13 cellular contexts compared by ENCODE assay signal in genomic region chr2:233355916-233356315, GRCh38. TPM values are rescaled to one million over a fixed set of nuclear protein-coding genes. Genes with fewer than 3 reads are reported as not detected.
A peak's percentile ranks its signal among the peaks of the same experiment; 100 is the strongest.
DNase-seq lines count a peak whose midpoint lies in the region; ATAC-seq, FAIRE-seq and TF ChIP-seq lines count a peak whose summit lies in the region.
"Had no signal": no experiment of that assay in that cellular context is flagged by ENCODE, and none has a peak within 500 bp of the region (broad histone marks: within the 10 kb centered on the region; RNA-seq: fewer than 3 reads in every experiment).

No MANE protein-coding gene starts in this region.

- in situ Hi-C loops in HepG2 (cut with HindIII; ENCODE audit: extremely low pct_ligation_motif_present, low pct_unique_long_range_greater_than_20kb), result no loop called here

- no peaks in the 10 kb centered on the region for H3K27me3 Mint-ChIP-seq in activated CD8-positive, alpha-beta T cell treated with anti-CD3 and anti-CD28 coated beads, Interleukin-2, amount 10 ng/mL, durations not matched to agents 7 days and 5 days (ENCODE audit: low read depth)

- H3K4me3 ChIP-seq in HepG2 (replicated peaks in 1 of 3; ENCODE audit: insufficient read depth in 1 of 3, low read depth in 2 of 3, low read length in 3 of 3), result peak overlapping the region; percentile 75 to 94 (median 91); a peak in 4 of 6 replicates
- H3K4me3 ChIP-seq in right lobe of liver, result no peak overlapping the region
- H3K4me3 ChIP-seq in mononuclear cell (ENCODE audit: low read length), result peak overlapping the region; percentile 84
- H3K4me3 ChIP-seq in upper lobe of left lung, result peak overlapping the region in 3 of 4 donors; percentile 80 to 86 (median 84)

- DNase-seq in HepG2 (ENCODE audit: low spot score), result no peak
- no peak for DNase-seq in right lobe of liver
- DNase-seq in activated CD8-positive, alpha-beta T cell treated with anti-CD3 and anti-CD28 coated beads, Interleukin-2, amount 10 ng/mL, durations not matched to agents 7 days and 5 days, result no peak
- DNase-seq in upper lobe of left lung, result no peak
- no peak for DNase-seq in NOMO-1 (lab: John Stamatoyannopoulos, UW; ENCODE audit: unreplicated experiment in 2 of 2)
- DNase-seq in C1 segment of cervical spinal cord (lab: John Stamatoyannopoulos, UW), result no peak
- no peak for DNase-seq in medulla oblongata (ENCODE audit: extremely low spot score)
- DNase-seq: central memory CD4-positive, alpha-beta T cell; Kasumi-1 had no signal

- H3K9me3 ChIP-seq in HepG2 (ENCODE audit: low read length) (no peaks in the 10 kb centered on the region), right lobe of liver (no peaks in the 10 kb centered on the region), mononuclear cell (ENCODE audit: low read depth, low read length) (no peaks in the 10 kb centered on the region), upper lobe of left lung (no peaks in the 10 kb centered on the region)

- no peak for TF ChIP-seq RAD21 in HepG2 (CRISPR knock-in tag; IDR thresholded peaks at IDR 0.05)

- TF ChIP-seq EP300 in HepG2 (IDR thresholded peaks at IDR 0.05; ENCODE audit: low read depth in 2 of 2, low read length in 2 of 2), result no peak
- no peak for TF ChIP-seq EP300 in HepG2 (CRISPR knock-in tag; IDR thresholded peaks at IDR 0.05; ENCODE audit: borderline replicate concordance)
- no peak for TF ChIP-seq EP300 in upper lobe of left lung (IDR thresholded peaks at IDR 0.05)

- H3K4me2 ChIP-seq in HepG2 (ENCODE audit: low read depth, low read length), result peak overlapping the region; percentile 95

- H3K27me3 ChIP-seq in HepG2 (ENCODE audit: control insufficient read depth in 1 of 2, insufficient read depth in 2 of 2, low read length in 2 of 2) (no peaks in the 10 kb centered on the region; a peak in 1 of 5 replicates), right lobe of liver (no peaks in the 10 kb centered on the region), mononuclear cell (ENCODE audit: insufficient read depth, low read length) (no peaks in the 10 kb centered on the region), upper lobe of left lung (no peaks in the 10 kb centered on the region)

- H4K20me1 ChIP-seq in HepG2 (ENCODE audit: insufficient read depth, low read length), result peaks cover 16% of the 10 kb centered on the region

- BruUV-seq in HepG2 (replicated peaks; lab: Mats Ljungman, UMichigan), result TSS peak; percentile 61

- no peak for ATAC-seq in HepG2
- ATAC-seq in right lobe of liver, result no peak
- ATAC-seq in activated CD8-positive, alpha-beta T cell treated with anti-CD3 and anti-CD28 coated beads, Interleukin-2, amount 10 ng/mL, durations not matched to agents 7 days and 5 days, result no peak
- no peak for ATAC-seq in upper lobe of left lung (ENCODE audit: low FRiP score in 2 of 2)

- no peak for TF ChIP-seq POLR2A in HepG2 (IDR thresholded peaks at IDR 0.05; ENCODE audit: insufficient read depth in 1 of 2, low read depth in 2 of 2, low read length in 2 of 2)
- TF ChIP-seq POLR2A in right lobe of liver (IDR thresholded peaks at IDR 0.05), result no peak
- TF ChIP-seq POLR2A in upper lobe of left lung (IDR thresholded peaks at IDR 0.05), result no peak

- peak overlapping the region; percentile 62 for H3K27ac Mint-ChIP-seq in activated CD8-positive, alpha-beta T cell treated with anti-CD3 and anti-CD28 coated beads, Interleukin-2, amount 10 ng/mL, durations not matched to agents 7 days and 5 days

- TF ChIP-seq CTCF in HepG2 (CRISPR knock-in tag; IDR thresholded peaks at IDR 0.05) (no peak), right lobe of liver (IDR thresholded peaks at IDR 0.05) (no peak), upper lobe of left lung (IDR thresholded peaks at IDR 0.05) (no peak)

- H3K79me2 ChIP-seq in HepG2 (ENCODE audit: insufficient read depth, low read length), result peaks cover 58% of the 10 kb centered on the region

- peak overlapping the region; percentile 85 for H3K4me3 Mint-ChIP-seq in activated CD8-positive, alpha-beta T cell treated with anti-CD3 and anti-CD28 coated beads, Interleukin-2, amount 10 ng/mL, durations not matched to agents 7 days and 5 days

- H3K9me3 Mint-ChIP-seq in activated CD8-positive, alpha-beta T cell treated with anti-CD3 and anti-CD28 coated beads, Interleukin-2, amount 10 ng/mL, durations not matched to agents 7 days and 5 days (ENCODE audit: insufficient read depth), result no peaks in the 10 kb centered on the region

- POLR2A ChIA-PET in HepG2 (lab: Yijun Ruan, JAX), result interaction anchor here (1.1 kb wide), 1 partner anchor 22 kb away, joined by 4 read pairs; no protein-coding TSS in a partner anchor
- POLR2A ChIA-PET in activated CD8-positive, alpha-beta T cell treated with anti-CD3 and anti-CD28 coated beads, Interleukin-2, amount 10 ng/mL, durations not matched to agents 7 days and 5 days (lab: Charles Lee), result interaction anchor here (0.6 to 2.9 kb wide), 4 partner anchors 26 to 499 kb away, joined by 3 to 9 read pairs (median 4); partner anchors contain the start of gene HJURP

- no peak for FAIRE-seq in HepG2 (lab: Jason Lieb, UNC)
- FAIRE-seq: D721Med had no signal

- peaks cover 52% of the 10 kb centered on the region for H3K36me3 Mint-ChIP-seq in activated CD8-positive, alpha-beta T cell treated with anti-CD3 and anti-CD28 coated beads, Interleukin-2, amount 10 ng/mL, durations not matched to agents 7 days and 5 days (ENCODE audit: low read depth)

- intact Hi-C loops in HepG2 (cut with micrococcal nuclease; ENCODE audit: unreplicated experiment) (loop anchor here (10.0 kb wide), 2 partner anchors 89 to 101 kb away; partner anchors contain the start of gene ATG16L1), right lobe of liver (cut with DNase I) (no loop called here)

- WGBS in HepG2 (ENCODE audit: low lambda C conversion rate), result 91% methylated on average over 10 of the region's 10 CpGs
- 87% methylated on average over 10 of the region's 10 CpGs for WGBS in right lobe of liver (ENCODE audit: insufficient coverage, low coverage, low lambda C conversion rate, missing lambda C conversion rate)
- WGBS in upper lobe of left lung, 2 donors, result 87 to 92% methylated on average over 10 of the region's 10 CpGs

- H3K36me3 ChIP-seq in HepG2 (replicated peaks in 1 of 2; ENCODE audit: control insufficient read depth in 1 of 2, insufficient read depth in 2 of 2, low read length in 2 of 2), result peaks cover 0 to 5% of the 10 kb centered on the region in 2 experiments; a peak in 2 of 5 replicates
- no peaks in the 10 kb centered on the region for H3K36me3 ChIP-seq in right lobe of liver
- H3K36me3 ChIP-seq in upper lobe of left lung, result no peaks in the 10 kb centered on the region

- no peak overlapping the region for H3K27ac ChIP-seq in HepG2 (ENCODE audit: extremely low read length, insufficient read depth, low read length)
- H3K27ac ChIP-seq in right lobe of liver, result no peak overlapping the region
- peak overlapping the region in 1 of 4 donors; percentile 77 for H3K27ac ChIP-seq in upper lobe of left lung

- peak overlapping the region; percentile 68; the same call in 1 of the 2 replicates for H3K9ac ChIP-seq in HepG2 (ENCODE audit: insufficient read depth, low read depth, low read length)

- peaks cover 74% of the 10 kb centered on the region for H3K4me1 ChIP-seq in HepG2 (ENCODE audit: insufficient read depth, low read length)
- H3K4me1 ChIP-seq in right lobe of liver, result peaks cover 0 to 14% (median 8%) of the 10 kb centered on the region in 4 donors
- peaks cover 89% of the 10 kb centered on the region for H3K4me1 ChIP-seq in mononuclear cell (ENCODE audit: insufficient read depth, low read length)
- H3K4me1 ChIP-seq in upper lobe of left lung, result peaks cover 22 to 48% (median 33%) of the 10 kb centered on the region in 4 donors

- H3K4me1 Mint-ChIP-seq in activated CD8-positive, alpha-beta T cell treated with anti-CD3 and anti-CD28 coated beads, Interleukin-2, amount 10 ng/mL, durations not matched to agents 7 days and 5 days (ENCODE audit: low read depth), result peaks cover 77% of the 10 kb centered on the region

- CTCF ChIA-PET in HepG2 (lab: Yijun Ruan, JAX; ENCODE audit: low intra/inter-chr PET ratio, low total read pairs), result no interaction called here
- CTCF ChIA-PET in activated CD8-positive, alpha-beta T cell treated with anti-CD3 and anti-CD28 coated beads, Interleukin-2, amount 10 ng/mL, durations not matched to agents 7 days and 5 days (lab: Charles Lee), result interaction anchor here (1.0 to 3.6 kb wide), 7 partner anchors 11 to 88 kb away, joined by 3 to 16 read pairs (median 10); no protein-coding TSS in a partner anchor

- no peak overlapping the region for H2AFZ ChIP-seq in HepG2 (ENCODE audit: low read length)

RNA-seq across cellular contexts. Expression of gene DGKD, which starts 1.6 kb away (rescaled TPM):
- total RNA-seq in HepG2 (2016; rRNA removed; fragmentation: Illumina TruSeq; extraction: Trizol), result 20.6 and 24.5 TPM in 2 replicates
- 14.8 and 17.4 TPM in 2 replicates for total RNA-seq in HepG2 (2016; cell fraction: cytosol; rRNA removed; fragmentation: Illumina TruSeq; extraction: Trizol; ENCODE audit: low read depth)
- 16.3 and 24.8 TPM in 2 replicates for total RNA-seq in HepG2 (2016; cell fraction: insoluble cytoplasmic fraction; rRNA removed; fragmentation: Illumina TruSeq; extraction: Trizol)
- 17.6 and 18.2 TPM in 2 replicates for total RNA-seq in HepG2 (2016; cell fraction: membrane; rRNA removed; fragmentation: Illumina TruSeq; extraction: Trizol)
- 42.7 and 44.6 TPM in 2 replicates for total RNA-seq in HepG2 (2016; cell fraction: nucleus; rRNA removed; fragmentation: Illumina TruSeq; extraction: Trizol)
- 33.2 and 40.3 TPM in 2 replicates for polyA plus RNA-seq in HepG2 (2011; rRNA removed)
- 13.1 and 13.6 TPM in 2 replicates for polyA plus RNA-seq in HepG2 (2011; cell fraction: cytosol; rRNA removed)
- polyA plus RNA-seq in HepG2 (2011; cell fraction: nucleus; rRNA removed), result 303 and 327 TPM in 2 replicates
- polyA plus RNA-seq in HepG2 (2012), result 46.9 and 49.5 TPM in 2 replicates
- polyA plus RNA-seq in HepG2 (2016; cell fraction: cytosol; fragmentation: Illumina TruSeq; extraction: Trizol; ENCODE audit: low read depth), result 5.9 and 7.2 TPM in 2 replicates
- polyA plus RNA-seq in HepG2 (2016; cell fraction: insoluble cytoplasmic fraction; fragmentation: Illumina TruSeq; extraction: Trizol; ENCODE audit: low read depth), result 8.2 and 10.8 TPM in 2 replicates
- polyA plus RNA-seq in HepG2 (2016; cell fraction: membrane; fragmentation: Illumina TruSeq; extraction: Trizol; ENCODE audit: low read depth), result 5.2 and 5.9 TPM in 2 replicates
- 119 and 132 TPM in 2 replicates for polyA plus RNA-seq in HepG2 (2016; cell fraction: nucleus; fragmentation: Illumina TruSeq; extraction: Trizol; ENCODE audit: insufficient read depth, low read depth)
- 44.8 and 91.4 TPM in 2 replicates for polyA minus RNA-seq in HepG2 (2011; rRNA and poly(A)+ RNA removed; ENCODE audit: low replicate concordance)
- 13.3 and 16.4 TPM in 2 replicates for polyA minus RNA-seq in HepG2 (2011; cell fraction: cytosol; rRNA and poly(A)+ RNA removed)
- 54.7 and 79.4 TPM in 2 replicates for polyA minus RNA-seq in HepG2 (2011; cell fraction: nucleus; rRNA and poly(A)+ RNA removed)
- 10 to 100 TPM in 4 of 6 experiments, 1 to 10 TPM in 2; 6.5 to 16.6 (median 14.2) TPM for total RNA-seq in right lobe of liver
- total RNA-seq in activated CD8-positive, alpha-beta T cell treated with anti-CD3 and anti-CD28 coated beads, Interleukin-2, amount 10 ng/mL, durations not matched to agents 7 days and 5 days, result 10 to 100 TPM; 92.1 to 94.2 TPM
- total RNA-seq in mononuclear cell, result 71.8 TPM
- 100 to 1,000 TPM in 2 of 6 donors, 10 to 100 TPM in 4; 50.0 to 141 (median 75.6) TPM for total RNA-seq in upper lobe of left lung

RNA-seq across cellular contexts. Expression of gene SAG, which starts 48.3 kb away (rescaled TPM):
- not detected in 2 replicates for total RNA-seq in HepG2 (2016; rRNA removed; fragmentation: Illumina TruSeq; extraction: Trizol)
- total RNA-seq in HepG2 (2016; cell fraction: cytosol; rRNA removed; fragmentation: Illumina TruSeq; extraction: Trizol; ENCODE audit: low read depth), result not detected in 2 replicates
- total RNA-seq in HepG2 (2016; cell fraction: insoluble cytoplasmic fraction; rRNA removed; fragmentation: Illumina TruSeq; extraction: Trizol), result not detected in 2 replicates
- not detected in 2 replicates for total RNA-seq in HepG2 (2016; cell fraction: membrane; rRNA removed; fragmentation: Illumina TruSeq; extraction: Trizol)
- total RNA-seq in HepG2 (2016; cell fraction: nucleus; rRNA removed; fragmentation: Illumina TruSeq; extraction: Trizol), result not detected in 2 replicates
- polyA plus RNA-seq in HepG2 (2011; rRNA removed), result not detected in 2 replicates
- not detected in 2 replicates for polyA plus RNA-seq in HepG2 (2011; cell fraction: cytosol; rRNA removed)
- polyA plus RNA-seq in HepG2 (2011; cell fraction: nucleus; rRNA removed), result 0.31 TPM in 1 of 2 replicates, not detected in the other
- polyA plus RNA-seq in HepG2 (2012), result not detected in 2 replicates
- polyA plus RNA-seq in HepG2 (2016; cell fraction: cytosol; fragmentation: Illumina TruSeq; extraction: Trizol; ENCODE audit: low read depth), result not detected in 2 replicates
- not detected in 2 replicates for polyA plus RNA-seq in HepG2 (2016; cell fraction: insoluble cytoplasmic fraction; fragmentation: Illumina TruSeq; extraction: Trizol; ENCODE audit: low read depth)
- not detected in 2 replicates for polyA plus RNA-seq in HepG2 (2016; cell fraction: membrane; fragmentation: Illumina TruSeq; extraction: Trizol; ENCODE audit: low read depth)
- polyA plus RNA-seq in HepG2 (2016; cell fraction: nucleus; fragmentation: Illumina TruSeq; extraction: Trizol; ENCODE audit: insufficient read depth, low read depth), result not detected in 2 replicates
- polyA minus RNA-seq in HepG2 (2011; rRNA and poly(A)+ RNA removed; ENCODE audit: low replicate concordance), result not detected in 2 replicates
- not detected in 2 replicates for polyA minus RNA-seq in HepG2 (2011; cell fraction: cytosol; rRNA and poly(A)+ RNA removed)
- not detected in 2 replicates for polyA minus RNA-seq in HepG2 (2011; cell fraction: nucleus; rRNA and poly(A)+ RNA removed)
- total RNA-seq in right lobe of liver, result not detected
- under 1 TPM in 1 of 2 experiments, not detected in 1; 0.05 TPM for total RNA-seq in activated CD8-positive, alpha-beta T cell treated with anti-CD3 and anti-CD28 coated beads, Interleukin-2, amount 10 ng/mL, durations not matched to agents 7 days and 5 days
- total RNA-seq in mononuclear cell, result 0.21 TPM
- total RNA-seq in upper lobe of left lung, result under 1 TPM in 1 of 6 donors, not detected in 5; 0.17 TPM
- total RNA-seq: skeletal muscle tissue, subcutaneous adipose tissue had no signal

Comparison
In these comparisons a context has a peak if more than half of its experiments do, and no peak if none do; other contexts are left out.
1. H3K4me3 ChIP-seq: peak in HepG2 (3 of 3), mononuclear cell (single experiment) and upper lobe of left lung (3 of 4); none in right lobe of liver (0 of 3).